23 cellular contexts compared by ENCODE assay signal in the genomic region with DNA sequence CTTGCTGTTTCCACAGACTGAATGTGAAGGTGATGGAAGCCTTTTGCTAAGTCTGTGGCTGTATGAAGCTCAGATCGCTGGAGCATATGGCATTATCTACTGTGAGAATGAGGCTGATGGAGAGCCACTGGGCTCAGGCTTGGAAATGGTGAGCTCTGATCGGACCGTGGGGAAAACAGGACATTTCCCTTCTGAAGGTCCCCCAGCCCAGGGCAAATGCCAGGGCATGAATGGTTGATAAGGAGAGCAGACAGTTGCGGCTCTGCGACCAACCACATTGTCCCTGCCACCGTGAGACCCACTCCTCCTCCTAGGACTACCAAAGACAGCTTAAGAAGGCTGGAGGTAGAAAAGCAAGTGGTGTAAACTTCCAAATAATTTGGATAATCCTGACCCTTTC. TPM values are rescaled to one million over a fixed set of nuclear protein-coding genes. Genes with fewer than 3 reads are reported as not detected.
DNase-seq lines count a peak whose midpoint lies in the region; ATAC-seq and TF ChIP-seq lines count a peak whose summit lies in the region.
"Had no signal": no experiment of that assay in that cellular context is flagged by ENCODE, and none has a peak within 500 bp of the region (broad histone marks: within the 10 kb centered on the region; RNA-seq: fewer than 3 reads in every experiment).

No MANE protein-coding gene starts in this region.

- H3K27ac ChIP-seq in IMR-90 (ENCODE audit: insufficient read depth, low read length) (no peak overlapping the region), colonic mucosa (no peak overlapping the region)
- H3K27ac ChIP-seq: BLaER1, RWPE1, SK-N-MC had no signal

- intact Hi-C loops in IMR-90 (cut with micrococcal nuclease): no loop called here
- intact Hi-C loops in colonic mucosa (cut with DNase I): loop anchor here (5.0 kb wide), 1 partner anchor 68 kb away; no protein-coding TSS in a partner anchor

- peaks cover 9% of the 10 kb centered on the region for H3K4me1 ChIP-seq in IMR-90 (ENCODE audit: control insufficient read depth, insufficient read depth, low read length)
- H3K4me1 ChIP-seq in colonic mucosa: peaks cover 8% of the 10 kb centered on the region

- WGBS in IMR-90 (ENCODE audit: extremely low coverage in 2 of 2, insufficient read length in 1 of 2), 2 experiments: no CpG with 5 or more reads among the region's 6 CpGs

- no peak for TF ChIP-seq RAD21 in IMR-90 (IDR thresholded peaks at IDR 0.05; ENCODE audit: low read length)

- TF ChIP-seq POLR2A in IMR-90 (IDR thresholded peaks at IDR 0.05; ENCODE audit: low read depth, low read length): no peak

- no peak overlapping the region for H3K4me3 ChIP-seq in IMR-90 (ENCODE audit: insufficient read depth, low read depth, low read length)
- no peak overlapping the region for H3K4me3 ChIP-seq in colonic mucosa
- H3K4me3 ChIP-seq: BLaER1, SK-N-MC had no signal

- no peak overlapping the region for H2BK15ac ChIP-seq in IMR-90 (ENCODE audit: low read depth, low read length)

- no peak for DNase-seq in IMR-90
- DNase-seq in colonic mucosa: peak; percentile 9
- DNase-seq in left lobe of liver (ENCODE audit: low spot score): peak; percentile 23
- peak; percentile 13 for DNase-seq in stimulated activated CD8-positive, alpha-beta memory T cell treated with anti-CD3 and anti-CD28 coated beads, Interleukin-4, amount 100 ng/mL, for 48 hours
- DNase-seq in NOMO-1 treated with DMSO at 0.1 percent for 48 hours (lab: John Stamatoyannopoulos, UW; ENCODE audit: unreplicated experiment): no peak
- DNase-seq in NCI-H2081 treated with DMSO at 0.1 percent for 48 hours (lab: John Stamatoyannopoulos, UW): no peak
- DNase-seq: ACHN; CD4-positive, alpha-beta T cell; COR-L47; DMS79; H9; Kasumi-1; NCI-H1694 treated with DMSO at 0.1 percent for 48 hours; NCI-H446; NCI-H526 treated with DMSO at 0.1 percent for 48 hours; PC-3; SHP77 treated with DMSO at 0.1 percent for 48 hours had no signal

- no peak overlapping the region for H3K18ac ChIP-seq in IMR-90 (ENCODE audit: low read depth, low read length)

- H3K14ac ChIP-seq in IMR-90 (replicated peaks; ENCODE audit: low read depth, low read length): no peak overlapping the region

- ATAC-seq in IMR-90 (ENCODE audit: low read depth) (no peak), left lobe of liver (no peak), HG02623 (IDR thresholded peaks at IDR 0.05; ENCODE audit: unreplicated experiment) (no peak), GM18868 (IDR thresholded peaks at IDR 0.05; ENCODE audit: unreplicated experiment) (no peak)

- no peak overlapping the region for H4K5ac ChIP-seq in IMR-90 (ENCODE audit: low read depth, low read length)

- in situ Hi-C loops in IMR-90 (cut with MboI; ENCODE audit: low sequenced_read_pairs): no loop called here

- H3K36me3 ChIP-seq in IMR-90 (ENCODE audit: control insufficient read depth, insufficient read depth, low read length) (no peaks in the 10 kb centered on the region), colonic mucosa (no peaks in the 10 kb centered on the region)
- H3K36me3 ChIP-seq: BLaER1 had no signal

- dilution Hi-C loops in IMR-90 (cut with HindIII; ENCODE audit: low sequenced_read_pairs, unreplicated experiment): no loop called here

- POLR2A ChIA-PET in IMR-90 (lab: Charles Lee; ENCODE audit: unreplicated experiment): no interaction called here

- H3K9ac ChIP-seq in IMR-90 (ENCODE audit: low read depth, low read length) (no peak overlapping the region), colonic mucosa (ENCODE audit: low read depth in 2 of 2, low read length in 2 of 2) (no peak overlapping the region)
- H3K9ac ChIP-seq: BLaER1 had no signal

- H3K23ac ChIP-seq in IMR-90 (ENCODE audit: low read depth, low read length): peak overlapping the region; percentile 28; the same call in 1 of the 2 replicates

- H4K8ac ChIP-seq in IMR-90 (ENCODE audit: low read depth in 2 of 2, low read length in 2 of 2): no peak overlapping the region

- H3K4me2 ChIP-seq in IMR-90 (ENCODE audit: low read depth, low read length): no peak overlapping the region
- H3K4me2 ChIP-seq: BLaER1 had no signal

- H2AK5ac ChIP-seq in IMR-90 (ENCODE audit: low read depth, low read length): no peak overlapping the region

- peak overlapping the region; percentile 82 for H2AK9ac ChIP-seq in IMR-90 (replicated peaks; ENCODE audit: low read depth, low read length, poor library complexity)

- H2BK120ac ChIP-seq in IMR-90 (ENCODE audit: low read depth, low read length): no peak overlapping the region

- H3K4ac ChIP-seq in IMR-90 (ENCODE audit: low read depth, low read length): no peak overlapping the region; the same call in 1 of the 2 replicates

- no peaks in the 10 kb centered on the region for H4K20me1 ChIP-seq in IMR-90 (ENCODE audit: insufficient read depth, low read length)

- H2BK5ac ChIP-seq in IMR-90 (ENCODE audit: low read depth, low read length, poor library complexity, severe bottlenecking): no peak overlapping the region

- H3K27me3 ChIP-seq in IMR-90 (ENCODE audit: control insufficient read depth, insufficient read depth, low read length): no peaks in the 10 kb centered on the region
- H3K27me3 ChIP-seq in colonic mucosa: no peaks in the 10 kb centered on the region

- peaks cover 0 to 8% of the 10 kb centered on the region in 2 experiments; a peak in 2 of 4 replicates for H3K79me1 ChIP-seq in IMR-90 (ENCODE audit: low read depth in 1 of 2, low read length in 2 of 2)

- H3K9me3 ChIP-seq in IMR-90 (ENCODE audit: control insufficient read depth, insufficient read depth, low read length): no peaks in the 10 kb centered on the region
- no peaks in the 10 kb centered on the region for H3K9me3 ChIP-seq in colonic mucosa
- H3K9me3 ChIP-seq: BLaER1 had no signal

- no peak overlapping the region for H3K56ac ChIP-seq in IMR-90 (ENCODE audit: extremely low read depth, insufficient read depth, low read length)

- CTCF ChIA-PET in IMR-90 (lab: Yijun Ruan, JAX): interaction anchor here (0.6 kb wide), 1 partner anchor 53 kb away, joined by 3 read pairs; no protein-coding TSS in a partner anchor

- BruUV-seq in IMR-90 (replicated peaks; lab: Mats Ljungman, UMichigan): no TSS peak

- H4K91ac ChIP-seq in IMR-90 (ENCODE audit: insufficient read depth, low read depth, low read length): no peak overlapping the region

- no peaks in the 10 kb centered on the region; the same call in none of the 2 replicates for H3K9me1 ChIP-seq in IMR-90 (ENCODE audit: insufficient read depth, low read length)

- no peak overlapping the region for H2BK20ac ChIP-seq in IMR-90 (ENCODE audit: low read depth, low read length)

- no peak for TF ChIP-seq CTCF in IMR-90 (conservative IDR thresholded peaks at IDR 0.05; ENCODE audit: low read depth, low read length)
- TF ChIP-seq CTCF in colonic mucosa (IDR thresholded peaks at IDR 0.05): no peak

- H2AFZ ChIP-seq in IMR-90 (replicated peaks; ENCODE audit: low read length, poor library complexity): no peak overlapping the region

TF ChIP-seq in IMR-90, 13 proteins besides CTCF, POLR2A, EP300 and RAD21:
- TF ChIP-seq FOS (IDR thresholded peaks at IDR 0.05; ENCODE audit: low read depth, low read length) (no peak), NFE2L2 (IDR thresholded peaks at IDR 0.05; ENCODE audit: low read depth, low read length) (no peak), USF2 (IDR thresholded peaks at IDR 0.05; ENCODE audit: low read depth, low read length) (no peak)
TF ChIP-seq in IMR-90: peak in this region for 0.

RNA-seq across cellular contexts. Expression of gene CUEDC1, which starts 4.7 kb away (rescaled TPM):
- 4.1 and 4.2 TPM in 2 replicates for total RNA-seq in IMR-90 (2012; rRNA removed)
- 21.2 and 22.6 TPM in 2 replicates for polyA plus RNA-seq in IMR-90 (2012; rRNA removed)
- polyA plus RNA-seq in IMR-90 (2012; cell fraction: cytosol; rRNA removed): 16.0 and 18.8 TPM in 2 replicates
- 69.3 and 81.4 TPM in 2 replicates for polyA plus RNA-seq in IMR-90 (2012; cell fraction: nucleus; rRNA removed; ENCODE audit: low replicate concordance)
- 10 to 100 TPM; 14.7 to 15.2 TPM for total RNA-seq in colonic mucosa
- 8.1 TPM for total RNA-seq in left lobe of liver
- polyA plus RNA-seq: IgD-negative memory B cell had no signal

RNA-seq across cellular contexts. Expression of gene VEZF1, which starts 28.1 kb away (rescaled TPM):
- total RNA-seq in IMR-90 (2012; rRNA removed): 40.3 and 42.1 TPM in 2 replicates
- 21.1 and 22.4 TPM in 2 replicates for polyA plus RNA-seq in IMR-90 (2012; rRNA removed)
- polyA plus RNA-seq in IMR-90 (2012; cell fraction: cytosol; rRNA removed): 7.6 and 9.8 TPM in 2 replicates
- 11.5 and 37.6 TPM in 2 replicates for polyA plus RNA-seq in IMR-90 (2012; cell fraction: nucleus; rRNA removed; ENCODE audit: low replicate concordance)
- total RNA-seq in colonic mucosa: 10 to 100 TPM; 35.7 to 52.8 TPM
- total RNA-seq in left lobe of liver: 12.5 TPM

RNA-seq across cellular contexts. Expression of gene SRSF1, which starts 47.1 kb away (rescaled TPM):
- total RNA-seq in IMR-90 (2012; rRNA removed) (357 and 513 TPM in 2 replicates), colonic mucosa (100 to 1,000 TPM; 173 to 315 TPM), left lobe of liver (81.6 TPM)
- polyA plus RNA-seq in IMR-90 (2012; rRNA removed): 155 and 190 TPM in 2 replicates
- polyA plus RNA-seq in IMR-90 (2012; cell fraction: cytosol; rRNA removed): 73.2 and 182 TPM in 2 replicates
- polyA plus RNA-seq in IMR-90 (2012; cell fraction: nucleus; rRNA removed; ENCODE audit: low replicate concordance): 328 and 661 TPM in 2 replicates

Comparison
In these comparisons a context has a peak if more than half of its experiments do, and no peak if none do; other contexts are left out.
1. DNase-seq: peak in colonic mucosa (single experiment), left lobe of liver (single experiment) and stimulated activated CD8-positive, alpha-beta memory T cell treated with anti-CD3 and anti-CD28 coated beads, Interleukin-4, amount 100 ng/mL, for 48 hours (single experiment); none in IMR-90 (single experiment), NOMO-1 treated with DMSO at 0.1 percent for 48 hours (single experiment) and NCI-H2081 treated with DMSO at 0.1 percent for 48 hours (single experiment).